ENCODE assay signal across 9 cellular contexts in genomic region chr4:185307136-185307950, GRCh38.
A peak's percentile ranks its signal among the peaks of the same experiment; 100 is the strongest.
DNase-seq lines count a peak whose midpoint lies in the region; ATAC-seq and TF ChIP-seq lines count a peak whose summit lies in the region.
"Had no signal": no experiment of that assay in that cellular context is flagged by ENCODE, and none has a peak within 500 bp of the region (broad histone marks: within the 10 kb centered on the region; RNA-seq: fewer than 3 reads in every experiment).

No MANE protein-coding gene starts in this region.

- WGBS in endodermal cell (ENCODE audit: insufficient coverage in 1 of 2, insufficient read length in 1 of 2), 2 experiments = 67 to 69% methylated on average over 5 of the region's 5 CpGs

- POLR2A ChIA-PET in activated CD4-positive, alpha-beta T cell treated with anti-CD3 and anti-CD28 coated beads for 36 hours (lab: Charles Lee) = no interaction called here

- ATAC-seq in HG03196 (IDR thresholded peaks at IDR 0.05; ENCODE audit: unreplicated experiment) = peak; percentile 76
- ATAC-seq in activated CD4-positive, alpha-beta T cell treated with anti-CD3 and anti-CD28 coated beads for 36 hours = no peak

- intact Hi-C loops in activated T-helper 2 cell treated with anti-CD3 and anti-CD28 coated beads, Interferon-gamma antibody, Interleukin-2, Interleukin-4, amounts not matched to agents 10 μg/mL and 5 μg/mL and 100 μg/mL, durations not matched to agents 14 hours and 24 hours and 36 hours (cut with micrococcal nuclease) = no loop called here
- intact Hi-C loops in activated CD4-positive, alpha-beta T cell treated with anti-CD3 and anti-CD28 coated beads for 36 hours (cut with DNase I, micrococcal nuclease) = loop anchor here in 1 of 2 experiments (5.0 kb wide), 1 partner anchor 125 kb away; no protein-coding TSS in a partner anchor

- H3K9me3 Mint-ChIP-seq in endodermal cell = no peaks in the 10 kb centered on the region
- no peaks in the 10 kb centered on the region for H3K9me3 Mint-ChIP-seq in activated T-helper 2 cell treated with anti-CD3 and anti-CD28 coated beads, Interferon-gamma antibody, Interleukin-2, Interleukin-4, amounts not matched to agents 10 μg/mL and 5 μg/mL and 100 μg/mL, durations not matched to agents 14 hours and 24 hours and 36 hours
- no peaks in the 10 kb centered on the region for H3K9me3 Mint-ChIP-seq in activated CD4-positive, alpha-beta T cell treated with anti-CD3 and anti-CD28 coated beads for 36 hours (ENCODE audit: low read depth)

- CTCF ChIA-PET in activated CD4-positive, alpha-beta T cell treated with anti-CD3 and anti-CD28 coated beads for 36 hours (lab: Charles Lee) = interaction anchor here (1.2 kb wide), 1 partner anchor 36 kb away, joined by 3 read pairs; no protein-coding TSS in a partner anchor

- no peaks in the 10 kb centered on the region for H3K27me3 Mint-ChIP-seq in endodermal cell (ENCODE audit: insufficient read depth)
- no peaks in the 10 kb centered on the region for H3K27me3 Mint-ChIP-seq in activated T-helper 2 cell treated with anti-CD3 and anti-CD28 coated beads, Interferon-gamma antibody, Interleukin-2, Interleukin-4, amounts not matched to agents 10 μg/mL and 5 μg/mL and 100 μg/mL, durations not matched to agents 14 hours and 24 hours and 36 hours (ENCODE audit: low read depth)
- H3K27me3 Mint-ChIP-seq in activated CD4-positive, alpha-beta T cell treated with anti-CD3 and anti-CD28 coated beads for 36 hours = no peaks in the 10 kb centered on the region

- H3K4me3 ChIP-seq in GM12865 (ENCODE audit: low read depth, low read length) (no peak overlapping the region), endodermal cell (ENCODE audit: low read length) (no peak overlapping the region)

- H3K9me3 ChIP-seq in endodermal cell (ENCODE audit: control insufficient read depth, low read length) = no peaks in the 10 kb centered on the region

- H3K36me3 Mint-ChIP-seq in endodermal cell (ENCODE audit: low read depth) = peaks cover 25% of the 10 kb centered on the region
- peaks cover 30% of the 10 kb centered on the region for H3K36me3 Mint-ChIP-seq in activated T-helper 2 cell treated with anti-CD3 and anti-CD28 coated beads, Interferon-gamma antibody, Interleukin-2, Interleukin-4, amounts not matched to agents 10 μg/mL and 5 μg/mL and 100 μg/mL, durations not matched to agents 14 hours and 24 hours and 36 hours (ENCODE audit: low read depth)
- H3K36me3 Mint-ChIP-seq in activated CD4-positive, alpha-beta T cell treated with anti-CD3 and anti-CD28 coated beads for 36 hours (ENCODE audit: low read depth) = peaks cover 15% of the 10 kb centered on the region

- TF ChIP-seq CTCF in GM12865 (IDR thresholded peaks at IDR 0.05; ENCODE audit: insufficient read depth, low read depth, low read length, missing control alignments) (no peak), GM20000 (IDR thresholded peaks at IDR 0.05; ENCODE audit: extremely low read depth, missing control alignments) (no peak), endodermal cell (conservative IDR thresholded peaks at IDR 0.05) (no peak)

- no peak overlapping the region for H3K9ac ChIP-seq in endodermal cell (ENCODE audit: extremely low read depth, low read length, poor library complexity, severe bottlenecking)

- no peaks in the 10 kb centered on the region for H3K27me3 ChIP-seq in endodermal cell (ENCODE audit: control insufficient read depth, insufficient read depth, low read length, poor library complexity, severe bottlenecking)

- H3K36me3 ChIP-seq in endodermal cell (ENCODE audit: control insufficient read depth, insufficient read depth, low read length) = peaks cover 33% of the 10 kb centered on the region

- DNase-seq in GM12865 (ENCODE audit: low read depth) = peak; percentile 97
- DNase-seq in GM20000 (ENCODE audit: low spot score) = peak; percentile 61
- DNase-seq in endodermal cell = peak; percentile 78
- DNase-seq in activated T-helper 2 cell treated with anti-CD3 and anti-CD28 coated beads, Interferon-gamma antibody, Interleukin-2, Interleukin-4, amounts not matched to agents 10 μg/mL and 5 μg/mL and 100 μg/mL, durations not matched to agents 14 hours and 24 hours and 36 hours (ENCODE audit: low spot score) = no peak
- no peak for DNase-seq in EL
- DNase-seq in activated CD4-positive, alpha-beta T cell treated with anti-CD3 and anti-CD28 coated beads for 36 hours = no peak
- DNase-seq in mucosa of gallbladder (ENCODE audit: low spot score) = no peak
- DNase-seq: T-helper 2 cell had no signal

- H3K27ac ChIP-seq in endodermal cell (ENCODE audit: low read depth, low read length) = no peak overlapping the region

- H3K4me1 Mint-ChIP-seq in endodermal cell = peaks cover 38% of the 10 kb centered on the region
- H3K4me1 Mint-ChIP-seq in activated T-helper 2 cell treated with anti-CD3 and anti-CD28 coated beads, Interferon-gamma antibody, Interleukin-2, Interleukin-4, amounts not matched to agents 10 μg/mL and 5 μg/mL and 100 μg/mL, durations not matched to agents 14 hours and 24 hours and 36 hours (ENCODE audit: low read depth) = peaks cover 20% of the 10 kb centered on the region
- no peaks in the 10 kb centered on the region for H3K4me1 Mint-ChIP-seq in activated CD4-positive, alpha-beta T cell treated with anti-CD3 and anti-CD28 coated beads for 36 hours

- H3K27ac Mint-ChIP-seq in endodermal cell = peak overlapping the region; percentile 86
- H3K27ac Mint-ChIP-seq in activated T-helper 2 cell treated with anti-CD3 and anti-CD28 coated beads, Interferon-gamma antibody, Interleukin-2, Interleukin-4, amounts not matched to agents 10 μg/mL and 5 μg/mL and 100 μg/mL, durations not matched to agents 14 hours and 24 hours and 36 hours = no peak overlapping the region
- no peak overlapping the region for H3K27ac Mint-ChIP-seq in activated CD4-positive, alpha-beta T cell treated with anti-CD3 and anti-CD28 coated beads for 36 hours

- H3K4me1 ChIP-seq in endodermal cell (ENCODE audit: control insufficient read depth, insufficient read depth, low read length) = peaks cover 13% of the 10 kb centered on the region

- no peak overlapping the region for H3K4me3 Mint-ChIP-seq in endodermal cell
- no peak overlapping the region for H3K4me3 Mint-ChIP-seq in activated T-helper 2 cell treated with anti-CD3 and anti-CD28 coated beads, Interferon-gamma antibody, Interleukin-2, Interleukin-4, amounts not matched to agents 10 μg/mL and 5 μg/mL and 100 μg/mL, durations not matched to agents 14 hours and 24 hours and 36 hours (ENCODE audit: low read depth)
- H3K4me3 Mint-ChIP-seq in activated CD4-positive, alpha-beta T cell treated with anti-CD3 and anti-CD28 coated beads for 36 hours = no peak overlapping the region

Comparison
In these comparisons a context has a peak if more than half of its experiments do, and no peak if none do; other contexts are left out.
1. DNase-seq: peak in GM12865 (single experiment), GM20000 (single experiment) and endodermal cell (single experiment); none in activated T-helper 2 cell treated with anti-CD3 and anti-CD28 coated beads, Interferon-gamma antibody, Interleukin-2, Interleukin-4, amounts not matched to agents 10 μg/mL and 5 μg/mL and 100 μg/mL, durations not matched to agents 14 hours and 24 hours and 36 hours (single experiment), EL (single experiment), activated CD4-positive, alpha-beta T cell treated with anti-CD3 and anti-CD28 coated beads for 36 hours (single experiment) and mucosa of gallbladder (single experiment).